8 cellular contexts compared by ENCODE assay signal in genomic region chr2:96868555-96869280, GRCh38. TPM values are rescaled to one million over a fixed set of nuclear protein-coding genes. Genes with fewer than 3 reads are reported as not detected.
DNase-seq lines count a peak whose midpoint lies in the region; ATAC-seq and TF ChIP-seq lines count a peak whose summit lies in the region.

No MANE protein-coding gene starts in this region.

- no peaks in the 10 kb centered on the region for H3K9me3 ChIP-seq in ES-I3 (ENCODE audit: control insufficient read depth, insufficient read depth, low read length)

- H3K27me3 Mint-ChIP-seq in activated B cell treated with CpG ODN at 0.5 μM for 24 hours = peaks cover 26% of the 10 kb centered on the region

- ATAC-seq in activated B cell treated with CpG ODN at 0.5 μM for 24 hours (ENCODE audit: low read depth) = peak; percentile 39

- H3K36me3 Mint-ChIP-seq in activated B cell treated with CpG ODN at 0.5 μM for 24 hours (ENCODE audit: low read depth) = no peaks in the 10 kb centered on the region

- H3K9me3 Mint-ChIP-seq in activated B cell treated with CpG ODN at 0.5 μM for 24 hours = no peaks in the 10 kb centered on the region

- no peak for TF ChIP-seq CTCF in activated B cell treated with CpG ODN at 0.5 μM for 24 hours (IDR thresholded peaks at IDR 0.05)

- DNase-seq in HCEC 1CT (peak; percentile 88), NCI-H2081 treated with DMSO at 0.1 percent for 48 hours (lab: John Stamatoyannopoulos, UW) (peak; percentile 69), activated B cell treated with CpG ODN at 0.5 μM for 24 hours (peak; percentile 40), dedifferentiated amniotic fluid mesenchymal stem cell (ENCODE audit: extremely low spot score) (peak; percentile 84), left kidney (ENCODE audit: low read depth, low spot score) (peak; percentile 97)
- peak; percentile 64 to 75 for DNase-seq in stimulated activated CD4-positive, alpha-beta T cell treated with anti-CD3 and anti-CD28 coated beads, Interleukin-2, amount 100 ng/mL, for 24 hours
- no peak for DNase-seq in NK-92 treated with Interleukin-12 subunit alpha and Interleukin-12 subunit beta, amount 100 ng/mL, for 24 hours (lab: John Stamatoyannopoulos, UW)

- CTCF ChIA-PET in activated B cell treated with CpG ODN at 0.5 μM for 24 hours (lab: Charles Lee) = interaction anchor here (1.2 to 3.0 kb wide), 2 partner anchors 11 to 86 kb away, joined by 4 to 16 read pairs; partner anchors contain the start of gene ANKRD39

- peak overlapping the region; percentile 93 for H3K9ac ChIP-seq in ES-I3 (ENCODE audit: low read depth, low read length)

- peaks cover 27% of the 10 kb centered on the region for H3K4me1 Mint-ChIP-seq in activated B cell treated with CpG ODN at 0.5 μM for 24 hours

- intact Hi-C loops in activated B cell treated with CpG ODN at 0.5 μM for 24 hours (cut with micrococcal nuclease) = loop anchor here (1.0 kb wide), 2 partner anchors 10 to 29 kb away; partner anchors contain the start of gene ANKRD39

- peaks cover 8% of the 10 kb centered on the region; the same call in 1 of the 2 replicates for H3K36me3 ChIP-seq in ES-I3 (ENCODE audit: insufficient read depth, low read length)

- H3K4me3 Mint-ChIP-seq in activated B cell treated with CpG ODN at 0.5 μM for 24 hours = peak overlapping the region; percentile 75

- peaks cover 20% of the 10 kb centered on the region for H3K4me1 ChIP-seq in ES-I3 (ENCODE audit: insufficient read depth, low read length)

- H3K27ac Mint-ChIP-seq in activated B cell treated with CpG ODN at 0.5 μM for 24 hours = no peak overlapping the region

- POLR2A ChIA-PET in activated B cell treated with CpG ODN at 0.5 μM for 24 hours (lab: Charles Lee) = interaction anchor here (0.6 to 2.5 kb wide), 3 partner anchors 11 to 725 kb away, joined by 3 to 17 read pairs (median 3); partner anchors contain the start of gene ANKRD39

RNA-seq across cellular contexts. Expression of gene SEMA4C, which starts 1.2 kb away (rescaled TPM):
- 0.34 and 0.55 TPM in 2 replicates for total RNA-seq in activated B cell treated with CpG ODN at 0.5 μM for 24 hours

RNA-seq across cellular contexts. Expression of gene ANKRD39, which starts 10.9 kb away (rescaled TPM):
- 12.7 and 12.9 TPM in 2 replicates for total RNA-seq in activated B cell treated with CpG ODN at 0.5 μM for 24 hours

RNA-seq across cellular contexts. Expression of gene ANKRD23, which starts 24.9 kb away (rescaled TPM):
- total RNA-seq in activated B cell treated with CpG ODN at 0.5 μM for 24 hours = 6.1 and 7.3 TPM in 2 replicates

RNA-seq across cellular contexts. Expression of gene CNNM3, which starts 52.6 kb away (rescaled TPM):
- 19.0 and 20.3 TPM in 2 replicates for total RNA-seq in activated B cell treated with CpG ODN at 0.5 μM for 24 hours
